35 cellular contexts compared by ENCODE assay signal in the genomic region with DNA sequence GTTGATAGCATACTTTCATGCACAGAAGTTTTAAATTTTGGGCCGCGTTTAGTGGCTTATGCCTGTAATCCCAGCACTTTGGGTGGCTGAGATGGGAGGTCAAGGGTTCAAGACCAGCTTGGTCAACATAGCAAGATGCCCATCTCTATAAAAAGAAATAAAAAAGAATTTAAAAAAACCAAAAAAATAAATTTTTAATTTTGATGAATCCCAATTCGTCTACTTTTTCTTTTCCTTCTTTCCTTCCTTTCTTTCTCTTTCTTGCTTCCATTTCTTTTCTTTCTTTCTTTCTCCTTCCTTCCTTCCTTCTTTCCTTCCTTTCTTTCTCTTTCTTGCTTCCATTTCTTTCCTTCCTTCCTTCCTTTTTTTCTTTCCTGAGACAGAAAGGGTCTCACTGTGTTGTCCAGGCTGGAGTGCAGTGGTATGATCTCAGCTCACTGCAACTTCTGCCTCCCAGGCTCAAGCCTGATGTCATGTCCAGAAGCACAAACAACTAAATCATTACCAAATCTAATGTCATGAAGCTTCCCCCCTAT. TPM values are rescaled to one million over a fixed set of nuclear protein-coding genes. Genes with fewer than 3 reads are reported as not detected.
A peak's percentile ranks its signal among the peaks of the same experiment; 100 is the strongest.
DNase-seq lines count a peak whose midpoint lies in the region; ATAC-seq, FAIRE-seq and TF ChIP-seq lines count a peak whose summit lies in the region.
"Had no signal": no experiment of that assay in that cellular context is flagged by ENCODE, and none has a peak within 500 bp of the region (broad histone marks: within the 10 kb centered on the region; RNA-seq: fewer than 3 reads in every experiment).

No MANE protein-coding gene starts in this region.

- peaks cover 21% of the 10 kb centered on the region for H3K27me3 Mint-ChIP-seq in activated naive CD8-positive, alpha-beta T cell treated with anti-CD3 and anti-CD28 coated beads, Interleukin-2, amount 10 ng/mL, durations not matched to agents 7 days and 5 days
- H3K27me3 Mint-ChIP-seq in activated naive CD8-positive, alpha-beta T cell treated with anti-CD3 and anti-CD28 coated beads for 36 hours, result peaks cover 11% of the 10 kb centered on the region

- TF ChIP-seq RAD21 in HepG2 (CRISPR knock-in tag; IDR thresholded peaks at IDR 0.05), result no peak

- H3K9me3 Mint-ChIP-seq in activated naive CD8-positive, alpha-beta T cell treated with anti-CD3 and anti-CD28 coated beads, Interleukin-2, amount 10 ng/mL, durations not matched to agents 7 days and 5 days, result peaks cover 2% of the 10 kb centered on the region
- no peaks in the 10 kb centered on the region for H3K9me3 Mint-ChIP-seq in activated naive CD8-positive, alpha-beta T cell treated with anti-CD3 and anti-CD28 coated beads for 36 hours
- H3K9me3 Mint-ChIP-seq: CD8-positive, alpha-beta T cell had no signal

- WGBS in HepG2 (ENCODE audit: low lambda C conversion rate), result 0% methylated on average over 3 of the region's 3 CpGs
- 33% methylated on average over 3 of the region's 3 CpGs for WGBS in right lobe of liver (ENCODE audit: insufficient coverage, low coverage, low lambda C conversion rate, missing lambda C conversion rate)
- WGBS in ovary, 3 donors, result 55 to 59% (median 55%) methylated on average over 3 of the region's 3 CpGs

- no peak for DNase-seq in activated naive CD8-positive, alpha-beta T cell treated with anti-CD3 and anti-CD28 coated beads, Interleukin-2, amount 10 ng/mL, durations not matched to agents 7 days and 5 days
- no peak for DNase-seq in activated naive CD8-positive, alpha-beta T cell treated with anti-CD3 and anti-CD28 coated beads for 36 hours
- DNase-seq in HepG2 (ENCODE audit: low spot score), result no peak
- DNase-seq in right lobe of liver, result no peak
- no peak for DNase-seq in ovary
- DNase-seq: 8988T; ACHN; AML-193; BE2C; C1 segment of cervical spinal cord; Caco-2; Calu3; CD4-positive, alpha-beta memory T cell; CD4-positive, alpha-beta T cell; CD4-positive, CD25-positive, alpha-beta regulatory T cell; CD8-positive, alpha-beta memory T cell; CD8-positive, alpha-beta T cell; COR-L47; DMS 273 treated with DMSO at 0.1 percent for 48 hours; DMS153; DMS53; DMS79; DMS79 treated with DMSO at 0.1 percent for 48 hours; DND-41; EL had no signal

- H3K9me3 ChIP-seq in HepG2 (ENCODE audit: low read length) (no peaks in the 10 kb centered on the region), right lobe of liver (no peaks in the 10 kb centered on the region), HEK293 (ENCODE audit: control insufficient read depth, insufficient read depth, low read depth, low read length) (no peaks in the 10 kb centered on the region), ovary (no peaks in the 10 kb centered on the region)
- H3K9me3 ChIP-seq: BE2C had no signal

- no peaks in the 10 kb centered on the region for H4K20me1 ChIP-seq in HepG2 (ENCODE audit: insufficient read depth, low read length)
- H4K20me1 ChIP-seq: BLaER1; BLaER1 treated with 17β-estradiol and CSF1 and Interleukin-3, amounts not matched to agents 10 nM and 100 nM had no signal

- H2AFZ ChIP-seq in HepG2 (ENCODE audit: low read length), result no peak overlapping the region

- H3K4me1 ChIP-seq in HepG2 (ENCODE audit: insufficient read depth, low read length) (no peaks in the 10 kb centered on the region), right lobe of liver (no peaks in the 10 kb centered on the region), HEK293 (ENCODE audit: control insufficient read depth, insufficient read depth, low read length) (no peaks in the 10 kb centered on the region), ovary (ENCODE audit: insufficient read depth) (no peaks in the 10 kb centered on the region)
- H3K4me1 ChIP-seq: A549; BE2C; BLaER1; BLaER1 treated with 17β-estradiol and CSF1 and Interleukin-3, amounts not matched to agents 10 nM and 100 nM; Caco-2 had no signal

- ATAC-seq in activated naive CD8-positive, alpha-beta T cell treated with anti-CD3 and anti-CD28 coated beads, Interleukin-2, amount 10 ng/mL, durations not matched to agents 7 days and 5 days (ENCODE audit: low read depth), result no peak
- no peak for ATAC-seq in HepG2
- ATAC-seq in right lobe of liver, result no peak
- ATAC-seq: A549; CD8-positive, alpha-beta T cell had no signal

- H3K27ac Mint-ChIP-seq in activated naive CD8-positive, alpha-beta T cell treated with anti-CD3 and anti-CD28 coated beads, Interleukin-2, amount 10 ng/mL, durations not matched to agents 7 days and 5 days, result peak overlapping the region; percentile 61
- no peak overlapping the region for H3K27ac Mint-ChIP-seq in activated naive CD8-positive, alpha-beta T cell treated with anti-CD3 and anti-CD28 coated beads for 36 hours
- H3K27ac Mint-ChIP-seq: B cell; CD14-positive monocyte; CD4-positive, alpha-beta memory T cell; CD4-positive, alpha-beta T cell; CD4-positive, CD25-positive, alpha-beta regulatory T cell; CD8-positive, alpha-beta memory T cell; CD8-positive, alpha-beta T cell had no signal

- in situ Hi-C loops in HepG2 (cut with HindIII; ENCODE audit: extremely low pct_ligation_motif_present, low pct_unique_long_range_greater_than_20kb), result no loop called here

- H3K4me1 Mint-ChIP-seq in activated naive CD8-positive, alpha-beta T cell treated with anti-CD3 and anti-CD28 coated beads, Interleukin-2, amount 10 ng/mL, durations not matched to agents 7 days and 5 days, result no peaks in the 10 kb centered on the region
- H3K4me1 Mint-ChIP-seq in activated naive CD8-positive, alpha-beta T cell treated with anti-CD3 and anti-CD28 coated beads for 36 hours, result no peaks in the 10 kb centered on the region
- H3K4me1 Mint-ChIP-seq: B cell; CD14-positive monocyte; CD4-positive, alpha-beta memory T cell; CD4-positive, CD25-positive, alpha-beta regulatory T cell; CD8-positive, alpha-beta memory T cell had no signal

- CTCF ChIA-PET in HepG2 (lab: Yijun Ruan, JAX; ENCODE audit: low intra/inter-chr PET ratio, low total read pairs) (no interaction called here), HEK293 (lab: Yijun Ruan, JAX) (no interaction called here)

- no peak overlapping the region for H3K4me3 ChIP-seq in HepG2 (replicated peaks in 1 of 3; ENCODE audit: insufficient read depth in 1 of 3, low read depth in 2 of 3, low read length in 3 of 3)
- H3K4me3 ChIP-seq in right lobe of liver, result no peak overlapping the region
- no peak overlapping the region for H3K4me3 ChIP-seq in HEK293 (ENCODE audit: low read depth, low read length)
- H3K4me3 ChIP-seq in ovary, result no peak overlapping the region
- H3K4me3 ChIP-seq: A549; BLaER1; BLaER1 treated with 17β-estradiol and CSF1 and Interleukin-3, amounts not matched to agents 10 nM and 100 nM had no signal

- H3K9ac ChIP-seq in HepG2 (ENCODE audit: insufficient read depth, low read depth, low read length), result no peak overlapping the region
- H3K9ac ChIP-seq: BLaER1; BLaER1 treated with 17β-estradiol and CSF1 and Interleukin-3, amounts not matched to agents 10 nM and 100 nM had no signal

- no peaks in the 10 kb centered on the region for H3K36me3 Mint-ChIP-seq in activated naive CD8-positive, alpha-beta T cell treated with anti-CD3 and anti-CD28 coated beads, Interleukin-2, amount 10 ng/mL, durations not matched to agents 7 days and 5 days
- no peaks in the 10 kb centered on the region for H3K36me3 Mint-ChIP-seq in activated naive CD8-positive, alpha-beta T cell treated with anti-CD3 and anti-CD28 coated beads for 36 hours
- H3K36me3 Mint-ChIP-seq: CD14-positive monocyte; CD4-positive, alpha-beta memory T cell; CD4-positive, CD25-positive, alpha-beta regulatory T cell; CD8-positive, alpha-beta memory T cell; CD8-positive, alpha-beta T cell had no signal

- no peak overlapping the region for H3K4me2 ChIP-seq in HepG2 (ENCODE audit: low read depth, low read length)
- H3K4me2 ChIP-seq: A549; BLaER1; BLaER1 treated with 17β-estradiol and CSF1 and Interleukin-3, amounts not matched to agents 10 nM and 100 nM had no signal

- TF ChIP-seq CTCF in HepG2 (CRISPR knock-in tag; IDR thresholded peaks at IDR 0.05) (no peak), right lobe of liver (IDR thresholded peaks at IDR 0.05) (no peak), HEK293 (tag by site-specific recombination; IDR thresholded peaks at IDR 0.05) (no peak), ovary (IDR thresholded peaks at IDR 0.05) (no peak)

- POLR2A ChIA-PET in activated naive CD8-positive, alpha-beta T cell treated with anti-CD3 and anti-CD28 coated beads, Interleukin-2, amount 10 ng/mL, durations not matched to agents 7 days and 5 days (lab: Charles Lee), result no interaction called here
- POLR2A ChIA-PET in HepG2 (lab: Yijun Ruan, JAX) (no interaction called here), HEK293 (lab: Yijun Ruan, JAX) (no interaction called here)

- H3K79me2 ChIP-seq in HepG2 (ENCODE audit: insufficient read depth, low read length), result no peaks in the 10 kb centered on the region

- intact Hi-C loops in HepG2 (cut with micrococcal nuclease; ENCODE audit: unreplicated experiment) (no loop called here), right lobe of liver (cut with DNase I) (no loop called here), ovary (cut with DNase I) (no loop called here)

- TF ChIP-seq POLR2A in HepG2 (IDR thresholded peaks at IDR 0.05; ENCODE audit: insufficient read depth in 1 of 2, low read depth in 2 of 2, low read length in 2 of 2) (no peak), right lobe of liver (IDR thresholded peaks at IDR 0.05) (no peak), ovary (IDR thresholded peaks at IDR 0.05) (no peak)

- no peak for TF ChIP-seq EP300 in HepG2 (IDR thresholded peaks at IDR 0.05; ENCODE audit: low read depth in 2 of 2, low read length in 2 of 2)
- no peak for TF ChIP-seq EP300 in HepG2 (CRISPR knock-in tag; IDR thresholded peaks at IDR 0.05; ENCODE audit: borderline replicate concordance)
- no peak for TF ChIP-seq EP300 in ovary (IDR thresholded peaks at IDR 0.05)

- no TSS peak for BruUV-seq in HepG2 (replicated peaks; lab: Mats Ljungman, UMichigan)

- H3K36me3 ChIP-seq in HepG2 (replicated peaks in 1 of 2; ENCODE audit: control insufficient read depth in 1 of 2, insufficient read depth in 2 of 2, low read length in 2 of 2) (no peaks in the 10 kb centered on the region), right lobe of liver (no peaks in the 10 kb centered on the region), HEK293 (ENCODE audit: control insufficient read depth in 2 of 2, insufficient read depth in 1 of 2, low read length in 2 of 2) (no peaks in the 10 kb centered on the region), ovary (no peaks in the 10 kb centered on the region)
- H3K36me3 ChIP-seq: BE2C; BLaER1; BLaER1 treated with 17β-estradiol and CSF1 and Interleukin-3, amounts not matched to agents 10 nM and 100 nM had no signal

- peaks cover 0 to 10% of the 10 kb centered on the region in 2 experiments; a peak in 3 of 5 replicates for H3K27me3 ChIP-seq in HepG2 (ENCODE audit: control insufficient read depth in 1 of 2, insufficient read depth in 2 of 2, low read length in 2 of 2)
- H3K27me3 ChIP-seq in right lobe of liver, result no peaks in the 10 kb centered on the region
- H3K27me3 ChIP-seq in ovary, result no peaks in the 10 kb centered on the region
- H3K27me3 ChIP-seq: BLaER1; BLaER1 treated with 17β-estradiol and CSF1 and Interleukin-3, amounts not matched to agents 10 nM and 100 nM had no signal

- H3K27ac ChIP-seq in HepG2 (ENCODE audit: extremely low read length, insufficient read depth, low read length), result no peak overlapping the region
- H3K27ac ChIP-seq in right lobe of liver, result no peak overlapping the region
- H3K27ac ChIP-seq in HEK293 (ENCODE audit: extremely low read depth, low read depth, low read length), result no peak overlapping the region
- no peak overlapping the region for H3K27ac ChIP-seq in ovary
- H3K27ac ChIP-seq: 22Rv1; A549; BLaER1; BLaER1 treated with 17β-estradiol and CSF1 and Interleukin-3, amounts not matched to agents 10 nM and 100 nM; C4-2B had no signal

- no peak overlapping the region for H3K4me3 Mint-ChIP-seq in activated naive CD8-positive, alpha-beta T cell treated with anti-CD3 and anti-CD28 coated beads, Interleukin-2, amount 10 ng/mL, durations not matched to agents 7 days and 5 days
- no peak overlapping the region for H3K4me3 Mint-ChIP-seq in activated naive CD8-positive, alpha-beta T cell treated with anti-CD3 and anti-CD28 coated beads for 36 hours
- H3K4me3 Mint-ChIP-seq: B cell; CD14-positive monocyte; CD4-positive, alpha-beta memory T cell; CD4-positive, alpha-beta T cell; CD4-positive, CD25-positive, alpha-beta regulatory T cell; CD8-positive, alpha-beta memory T cell; CD8-positive, alpha-beta T cell had no signal

- FAIRE-seq in HepG2 (lab: Jason Lieb, UNC), result no peak
- FAIRE-seq: A204.1, D721Med had no signal

RNA-seq across cellular contexts. Expression of gene ZNF133, which starts 54.9 kb away (rescaled TPM):
- 1 to 10 TPM; 9.2 TPM for total RNA-seq in activated naive CD8-positive, alpha-beta T cell treated with anti-CD3 and anti-CD28 coated beads, Interleukin-2, amount 10 ng/mL, durations not matched to agents 7 days and 5 days
- total RNA-seq in activated naive CD8-positive, alpha-beta T cell treated with anti-CD3 and anti-CD28 coated beads for 36 hours, result 1 to 10 TPM; 4.2 to 5.0 TPM
- total RNA-seq in HepG2 (2016; rRNA removed; fragmentation: Illumina TruSeq; extraction: Trizol), result 25.9 and 26.7 TPM in 2 replicates
- 20.4 and 21.1 TPM in 2 replicates for total RNA-seq in HepG2 (2016; cell fraction: cytosol; rRNA removed; fragmentation: Illumina TruSeq; extraction: Trizol; ENCODE audit: low read depth)
- 26.5 and 28.9 TPM in 2 replicates for total RNA-seq in HepG2 (2016; cell fraction: insoluble cytoplasmic fraction; rRNA removed; fragmentation: Illumina TruSeq; extraction: Trizol)
- 14.9 and 18.4 TPM in 2 replicates for total RNA-seq in HepG2 (2016; cell fraction: membrane; rRNA removed; fragmentation: Illumina TruSeq; extraction: Trizol)
- total RNA-seq in HepG2 (2016; cell fraction: nucleus; rRNA removed; fragmentation: Illumina TruSeq; extraction: Trizol), result 34.7 and 40.8 TPM in 2 replicates
- polyA plus RNA-seq in HepG2 (2011; rRNA removed), result 23.5 and 27.2 TPM in 2 replicates
- polyA plus RNA-seq in HepG2 (2011; cell fraction: cytosol; rRNA removed), result 16.3 and 20.3 TPM in 2 replicates
- polyA plus RNA-seq in HepG2 (2011; cell fraction: nucleus; rRNA removed), result 66.0 and 71.0 TPM in 2 replicates
- 14.2 and 16.6 TPM in 2 replicates for polyA plus RNA-seq in HepG2 (2012)
- 2.1 and 2.4 TPM in 2 replicates for polyA plus RNA-seq in HepG2 (2016; cell fraction: cytosol; fragmentation: Illumina TruSeq; extraction: Trizol; ENCODE audit: low read depth)
- polyA plus RNA-seq in HepG2 (2016; cell fraction: insoluble cytoplasmic fraction; fragmentation: Illumina TruSeq; extraction: Trizol; ENCODE audit: low read depth), result 16.5 and 16.7 TPM in 2 replicates
- polyA plus RNA-seq in HepG2 (2016; cell fraction: membrane; fragmentation: Illumina TruSeq; extraction: Trizol; ENCODE audit: low read depth), result 5.2 and 5.4 TPM in 2 replicates
- polyA plus RNA-seq in HepG2 (2016; cell fraction: nucleus; fragmentation: Illumina TruSeq; extraction: Trizol; ENCODE audit: insufficient read depth, low read depth), result 69.3 and 73.3 TPM in 2 replicates
- 7.4 and 27.1 TPM in 2 replicates for polyA minus RNA-seq in HepG2 (2011; rRNA and poly(A)+ RNA removed; ENCODE audit: low replicate concordance)
- polyA minus RNA-seq in HepG2 (2011; cell fraction: cytosol; rRNA and poly(A)+ RNA removed), result 10.5 and 10.6 TPM in 2 replicates
- polyA minus RNA-seq in HepG2 (2011; cell fraction: nucleus; rRNA and poly(A)+ RNA removed), result 25.5 and 34.3 TPM in 2 replicates
- 1 to 10 TPM; 2.5 to 6.1 (median 4.8) TPM for total RNA-seq in right lobe of liver
- total RNA-seq in ovary, result 10 to 100 TPM; 13.4 to 20.0 (median 15.1) TPM
- polyA plus RNA-seq in ovary, result 10 to 100 TPM; 12.8 to 13.6 TPM
